In genomic region chr7:117870405-117870905, GRCh38 we compare ENCODE assay signal across 19 cellular contexts. TPM values are rescaled to one million over a fixed set of nuclear protein-coding genes. Genes with fewer than 3 reads are reported as not detected.
"Had no signal": no experiment of that assay in that cellular context is flagged by ENCODE, and none has a peak within 500 bp of the region (broad histone marks: within the 10 kb centered on the region; RNA-seq: fewer than 3 reads in every experiment).

No MANE protein-coding gene starts in this region.

- H3K27ac Mint-ChIP-seq: activated CD8-positive, alpha-beta T cell treated with anti-CD3 and anti-CD28 coated beads, Interleukin-2, amount 10 ng/mL, durations not matched to agents 7 days and 5 days; activated naive CD8-positive, alpha-beta T cell treated with anti-CD3 and anti-CD28 coated beads, Interleukin-2, amount 10 ng/mL, durations not matched to agents 7 days and 5 days; memory B cell; T-helper 17 cell; WTC11 had no signal

- H3K9me3 Mint-ChIP-seq: activated naive CD8-positive, alpha-beta T cell treated with anti-CD3 and anti-CD28 coated beads, Interleukin-2, amount 10 ng/mL, durations not matched to agents 7 days and 5 days; neural crest cell; WTC11 had no signal

- H3K36me3 Mint-ChIP-seq: activated naive CD8-positive, alpha-beta T cell treated with anti-CD3 and anti-CD28 coated beads, Interleukin-2, amount 10 ng/mL, durations not matched to agents 7 days and 5 days; WTC11 had no signal

- H3K27ac ChIP-seq: breast epithelium, left ventricle myocardium inferior, spleen, stomach, thoracic aorta had no signal

- H3K36me3 ChIP-seq: breast epithelium, left ventricle myocardium inferior, spleen, stomach, thoracic aorta had no signal

- H3K4me3 ChIP-seq: breast epithelium, left ventricle myocardium inferior, stomach, thoracic aorta had no signal

- H3K4me1 ChIP-seq: breast epithelium had no signal

- ATAC-seq: activated CD8-positive, alpha-beta T cell treated with anti-CD3 and anti-CD28 coated beads, Interleukin-2, amount 10 ng/mL, durations not matched to agents 7 days and 5 days; esophagus mucosa; sciatic nerve; T-helper 17 cell; WTC11 had no signal

- H3K9me3 ChIP-seq: breast epithelium, left ventricle myocardium inferior, spleen, stomach, thoracic aorta had no signal

- H3K4me3 Mint-ChIP-seq: activated CD8-positive, alpha-beta T cell treated with anti-CD3 and anti-CD28 coated beads, Interleukin-2, amount 10 ng/mL, durations not matched to agents 7 days and 5 days; activated naive CD8-positive, alpha-beta T cell treated with anti-CD3 and anti-CD28 coated beads, Interleukin-2, amount 10 ng/mL, durations not matched to agents 7 days and 5 days; memory B cell; T-helper 17 cell had no signal

- DNase-seq: activated CD4-positive, alpha-beta T cell treated with anti-CD3 and anti-CD28 coated beads for 4 hours; activated CD8-positive, alpha-beta memory T cell treated with anti-CD3 and anti-CD28 coated beads, Interleukin-2, amount 50 U/mL, for 4 hours; activated CD8-positive, alpha-beta T cell treated with anti-CD3 and anti-CD28 coated beads, Interleukin-2, amount 10 ng/mL, durations not matched to agents 7 days and 5 days; activated gamma-delta T cell treated with Interleukin-2 at 50 U/mL for 16 hours; activated naive CD8-positive, alpha-beta T cell treated with anti-CD3 and anti-CD28 coated beads, Interleukin-2, amount 10 ng/mL, durations not matched to agents 7 days and 5 days; activated T-cell treated with anti-CD3 and anti-CD28 coated beads, Interleukin-2, amount 50 U/mL, for 48 hours; anterior cingulate cortex; kidney; left ventricle myocardium inferior; spleen; stomach; T-helper 17 cell had no signal

RNA-seq across cellular contexts. Expression of gene CTTNBP2, which starts 2.8 kb away (rescaled TPM):
- total RNA-seq: activated CD8-positive, alpha-beta T cell treated with anti-CD3 and anti-CD28 coated beads, Interleukin-2, amount 10 ng/mL, durations not matched to agents 7 days and 5 days; activated naive CD8-positive, alpha-beta T cell treated with anti-CD3 and anti-CD28 coated beads, Interleukin-2, amount 10 ng/mL, durations not matched to agents 7 days and 5 days had no signal
